ENCODE assay signal across 10 cellular contexts in genomic region chr15:42499888-42500609, GRCh38. TPM values are rescaled to one million over a fixed set of nuclear protein-coding genes. Genes with fewer than 3 reads are reported as not detected.
DNase-seq lines count a peak whose midpoint lies in the region; ATAC-seq and TF ChIP-seq lines count a peak whose summit lies in the region.
"Had no signal": no experiment of that assay in that cellular context is flagged by ENCODE, and none has a peak within 500 bp of the region (broad histone marks: within the 10 kb centered on the region; RNA-seq: fewer than 3 reads in every experiment).

No MANE protein-coding gene starts in this region.

- H3K79me2 ChIP-seq in Karpas-422 (ENCODE audit: low read length) = peaks cover 94% of the 10 kb centered on the region
- H3K79me2 ChIP-seq in parathyroid adenoma = peaks cover 2% of the 10 kb centered on the region
- peaks cover 39% of the 10 kb centered on the region for H3K79me2 ChIP-seq in MM.1S (ENCODE audit: low read length)

- DNase-seq in BE2C (peak; percentile 28), Karpas-422 (no peak), MM.1S (no peak)
- no peak for DNase-seq in effector memory CD8-positive, alpha-beta T cell
- DNase-seq: activated naive CD8-positive, alpha-beta T cell treated with anti-CD3 and anti-CD28 coated beads, Interleukin-2, amount 10 ng/mL, durations not matched to agents 7 days and 5 days; stimulated activated CD4-positive, alpha-beta T cell treated with anti-CD3 and anti-CD28 coated beads, Interleukin-2, amount 100 ng/mL, for 48 hours had no signal

- no peaks in the 10 kb centered on the region for H3K27me3 Mint-ChIP-seq in dendritic cell treated with granulocyte-macrophage colony-stimulating factor and Interleukin-4, amounts not matched to agents 40 ng/mL and 50 ng/mL, for 4 days
- no peaks in the 10 kb centered on the region for H3K27me3 Mint-ChIP-seq in effector memory CD8-positive, alpha-beta T cell
- H3K27me3 Mint-ChIP-seq: activated naive CD8-positive, alpha-beta T cell treated with anti-CD3 and anti-CD28 coated beads, Interleukin-2, amount 10 ng/mL, durations not matched to agents 7 days and 5 days had no signal

- ATAC-seq in HG03025 (IDR thresholded peaks at IDR 0.05; ENCODE audit: low FRiP score, unreplicated experiment) = no peak
- ATAC-seq in effector memory CD8-positive, alpha-beta T cell (replicated peaks) = no peak
- ATAC-seq in GM19023 (IDR thresholded peaks at IDR 0.05; ENCODE audit: unreplicated experiment) = no peak

- no peak overlapping the region for H3K4me2 ChIP-seq in Karpas-422 (ENCODE audit: low read depth, low read length, poor library complexity, severe bottlenecking)
- H3K4me2 ChIP-seq in parathyroid adenoma (ENCODE audit: low read length) = no peak overlapping the region
- H3K4me2 ChIP-seq in MM.1S (ENCODE audit: low read depth, low read length) = no peak overlapping the region

- H3K9me3 ChIP-seq in BE2C = no peaks in the 10 kb centered on the region
- no peaks in the 10 kb centered on the region for H3K9me3 ChIP-seq in Karpas-422 (ENCODE audit: low read length)
- H3K9me3 ChIP-seq in parathyroid adenoma (ENCODE audit: control insufficient read depth, low read length) = no peaks in the 10 kb centered on the region
- no peaks in the 10 kb centered on the region for H3K9me3 ChIP-seq in MM.1S (replicated peaks; ENCODE audit: insufficient read depth, low read length)

- H3K9ac ChIP-seq in Karpas-422 (ENCODE audit: low read length) = 0 out of 2 replicates have a peak overlapping the region, but pooled peaks have one; percentile 28
- no peak overlapping the region for H3K9ac ChIP-seq in parathyroid adenoma
- no peak overlapping the region for H3K9ac ChIP-seq in MM.1S (ENCODE audit: low read length)

- H3K4me1 Mint-ChIP-seq in dendritic cell treated with granulocyte-macrophage colony-stimulating factor and Interleukin-4, amounts not matched to agents 40 ng/mL and 50 ng/mL, for 4 days (ENCODE audit: low read depth) = peaks cover 68% of the 10 kb centered on the region
- H3K4me1 Mint-ChIP-seq in effector memory CD8-positive, alpha-beta T cell (ENCODE audit: low read depth in 2 of 2) = peaks cover 37 to 38% of the 10 kb centered on the region in 2 donors

- H3K4me3 ChIP-seq in BE2C (ENCODE audit: low read depth, low read length) (no peak overlapping the region), Karpas-422 (ENCODE audit: low read length) (no peak overlapping the region), parathyroid adenoma (ENCODE audit: low read depth, low read length) (no peak overlapping the region), MM.1S (ENCODE audit: low read length) (no peak overlapping the region)

- H3K4me1 ChIP-seq in BE2C (peaks cover 4% of the 10 kb centered on the region; the same call in 1 of the 2 replicates), Karpas-422 (ENCODE audit: low read length) (peaks cover 61% of the 10 kb centered on the region), parathyroid adenoma (peaks cover under 1% of the 10 kb centered on the region), MM.1S (ENCODE audit: low read length) (peaks cover 6% of the 10 kb centered on the region; the same call in 1 of the 2 replicates)

- H2AFZ ChIP-seq in Karpas-422 (ENCODE audit: low read length) (no peak overlapping the region), parathyroid adenoma (no peak overlapping the region), MM.1S (ENCODE audit: low read length) (no peak overlapping the region)

- H3K36me3 ChIP-seq in BE2C (no peaks in the 10 kb centered on the region), Karpas-422 (ENCODE audit: insufficient read depth, low read length) (no peaks in the 10 kb centered on the region; the same call in 1 of the 2 replicates), parathyroid adenoma (ENCODE audit: control insufficient read depth, insufficient read depth, low read length) (no peaks in the 10 kb centered on the region), MM.1S (replicated peaks; ENCODE audit: insufficient read depth, low read length) (no peaks in the 10 kb centered on the region)

- peak overlapping the region; percentile 64 for H3K4me3 Mint-ChIP-seq in dendritic cell treated with granulocyte-macrophage colony-stimulating factor and Interleukin-4, amounts not matched to agents 40 ng/mL and 50 ng/mL, for 4 days
- no peak overlapping the region for H3K4me3 Mint-ChIP-seq in effector memory CD8-positive, alpha-beta T cell
- H3K4me3 Mint-ChIP-seq: activated naive CD8-positive, alpha-beta T cell treated with anti-CD3 and anti-CD28 coated beads, Interleukin-2, amount 10 ng/mL, durations not matched to agents 7 days and 5 days had no signal

- H3F3A ChIP-seq in MM.1S (ENCODE audit: insufficient read depth, low read length) = no peaks in the 10 kb centered on the region

- no peaks in the 10 kb centered on the region for H3K9me3 Mint-ChIP-seq in dendritic cell treated with granulocyte-macrophage colony-stimulating factor and Interleukin-4, amounts not matched to agents 40 ng/mL and 50 ng/mL, for 4 days
- no peaks in the 10 kb centered on the region for H3K9me3 Mint-ChIP-seq in effector memory CD8-positive, alpha-beta T cell
- H3K9me3 Mint-ChIP-seq: activated naive CD8-positive, alpha-beta T cell treated with anti-CD3 and anti-CD28 coated beads, Interleukin-2, amount 10 ng/mL, durations not matched to agents 7 days and 5 days had no signal

- H3K27ac Mint-ChIP-seq in dendritic cell treated with granulocyte-macrophage colony-stimulating factor and Interleukin-4, amounts not matched to agents 40 ng/mL and 50 ng/mL, for 4 days = peak overlapping the region; percentile 84
- H3K27ac Mint-ChIP-seq in effector memory CD8-positive, alpha-beta T cell = no peak overlapping the region
- H3K27ac Mint-ChIP-seq: activated naive CD8-positive, alpha-beta T cell treated with anti-CD3 and anti-CD28 coated beads, Interleukin-2, amount 10 ng/mL, durations not matched to agents 7 days and 5 days had no signal

- peak overlapping the region; percentile 32 for H3K27ac ChIP-seq in Karpas-422 (ENCODE audit: low read length)
- peak overlapping the region; percentile 4 for H3K27ac ChIP-seq in parathyroid adenoma
- H3K27ac ChIP-seq in MM.1S (ENCODE audit: low read length) = no peak overlapping the region

- no peaks in the 10 kb centered on the region for H3K9me2 ChIP-seq in Karpas-422 (replicated peaks; ENCODE audit: insufficient read depth, low read length)
- no peaks in the 10 kb centered on the region for H3K9me2 ChIP-seq in MM.1S (replicated peaks; ENCODE audit: insufficient read depth, low read length)

- intact Hi-C loops in dendritic cell treated with granulocyte-macrophage colony-stimulating factor and Interleukin-4, amounts not matched to agents 40 ng/mL and 50 ng/mL, for 4 days (cut with micrococcal nuclease) = no loop called here

- H4K20me1 ChIP-seq in Karpas-422 (ENCODE audit: insufficient read depth, low read depth, low read length) = no peaks in the 10 kb centered on the region
- H4K20me1 ChIP-seq in MM.1S (ENCODE audit: insufficient read depth, low read length) = no peaks in the 10 kb centered on the region

- H3K36me3 Mint-ChIP-seq in dendritic cell treated with granulocyte-macrophage colony-stimulating factor and Interleukin-4, amounts not matched to agents 40 ng/mL and 50 ng/mL, for 4 days (ENCODE audit: low read depth) = peaks cover 50% of the 10 kb centered on the region
- H3K36me3 Mint-ChIP-seq in effector memory CD8-positive, alpha-beta T cell (ENCODE audit: insufficient read depth) = peaks cover 10% of the 10 kb centered on the region
- H3K36me3 Mint-ChIP-seq: activated naive CD8-positive, alpha-beta T cell treated with anti-CD3 and anti-CD28 coated beads, Interleukin-2, amount 10 ng/mL, durations not matched to agents 7 days and 5 days had no signal

- H3K27me3 ChIP-seq in BE2C (no peaks in the 10 kb centered on the region), Karpas-422 (ENCODE audit: low read length) (no peaks in the 10 kb centered on the region), parathyroid adenoma (ENCODE audit: control insufficient read depth, insufficient read depth, low read length) (no peaks in the 10 kb centered on the region), MM.1S (replicated peaks; ENCODE audit: insufficient read depth, low read length) (no peaks in the 10 kb centered on the region)

- TF ChIP-seq CTCF in BE2C (IDR thresholded peaks at IDR 0.05; ENCODE audit: low read depth, low read length) (no peak), parathyroid adenoma (IDR thresholded peaks at IDR 0.05) (no peak), MM.1S (IDR thresholded peaks at IDR 0.05; ENCODE audit: low read length) (no peak)

RNA-seq across cellular contexts. Expression of gene SNAP23, which starts 4.6 kb away (rescaled TPM):
- polyA plus RNA-seq in BE2C (2012; ENCODE audit: insufficient read depth, insufficient read length, low read depth) = 74.8 TPM
- 115 and 137 TPM in 2 replicates for total RNA-seq in Karpas-422 (2014; rRNA removed; shearing (Covaris generic); ENCODE audit: low replicate concordance)

RNA-seq across cellular contexts. Expression of gene ZNF106, which starts 9.1 kb away (rescaled TPM):
- polyA plus RNA-seq in BE2C (2012; ENCODE audit: insufficient read depth, insufficient read length, low read depth) = 23.8 TPM
- total RNA-seq in Karpas-422 (2014; rRNA removed; shearing (Covaris generic); ENCODE audit: low replicate concordance) = 109 and 144 TPM in 2 replicates

RNA-seq across cellular contexts. Expression of gene LRRC57, which starts 48.5 kb away (rescaled TPM):
- 23.1 TPM for polyA plus RNA-seq in BE2C (2012; ENCODE audit: insufficient read depth, insufficient read length, low read depth)
- total RNA-seq in Karpas-422 (2014; rRNA removed; shearing (Covaris generic); ENCODE audit: low replicate concordance) = 13.4 and 21.7 TPM in 2 replicates

RNA-seq across cellular contexts. Expression of gene HAUS2, which starts 48.6 kb away (rescaled TPM):
- polyA plus RNA-seq in BE2C (2012; ENCODE audit: insufficient read depth, insufficient read length, low read depth) = 25.6 TPM
- 17.2 and 43.5 TPM in 2 replicates for total RNA-seq in Karpas-422 (2014; rRNA removed; shearing (Covaris generic); ENCODE audit: low replicate concordance)
